ENCODE assay signal across 16 cellular contexts in genomic region chr2:222296311-222296736, GRCh38. TPM values are rescaled to one million over a fixed set of nuclear protein-coding genes. Genes with fewer than 3 reads are reported as not detected.
DNase-seq lines count a peak whose midpoint lies in the region; ATAC-seq and TF ChIP-seq lines count a peak whose summit lies in the region.
"Had no signal": no experiment of that assay in that cellular context is flagged by ENCODE, and none has a peak within 500 bp of the region (broad histone marks: within the 10 kb centered on the region; RNA-seq: fewer than 3 reads in every experiment).

No MANE protein-coding gene starts in this region.

- peaks cover 87% of the 10 kb centered on the region for H4K20me1 ChIP-seq in neural progenitor cell (ENCODE audit: low read depth)

- H3K4me3 ChIP-seq in neural progenitor cell: peak overlapping the region; percentile 9

- H3K27ac Mint-ChIP-seq in T-helper 2 cell treated with Interferon-gamma antibody and Interleukin-4, amounts not matched to agents 5 μg/mL and 100 μg/mL, for 36 hours: no peak overlapping the region
- peak overlapping the region; percentile 93 for H3K27ac Mint-ChIP-seq in HFFc6
- peak overlapping the region; percentile 54 for H3K27ac Mint-ChIP-seq in chondrocyte (ENCODE audit: unreplicated experiment)
- H3K27ac Mint-ChIP-seq in neural progenitor cell: peak overlapping the region; percentile 94
- H3K27ac Mint-ChIP-seq: activated CD4-positive, alpha-beta T cell treated with anti-CD3 and anti-CD28 coated beads, Interleukin-2, amount 10 ng/mL, durations not matched to agents 7 days and 5 days had no signal

- peaks cover 2% of the 10 kb centered on the region for H3K36me3 Mint-ChIP-seq in T-helper 2 cell treated with Interferon-gamma antibody and Interleukin-4, amounts not matched to agents 5 μg/mL and 100 μg/mL, for 36 hours (ENCODE audit: low read depth)
- H3K36me3 Mint-ChIP-seq in HFFc6 (ENCODE audit: low read depth): peaks cover 41% of the 10 kb centered on the region
- peaks cover 3% of the 10 kb centered on the region for H3K36me3 Mint-ChIP-seq in chondrocyte (ENCODE audit: low read depth)
- H3K36me3 Mint-ChIP-seq in neural progenitor cell: peaks cover 56% of the 10 kb centered on the region

- H3K27ac ChIP-seq in neural progenitor cell: no peak overlapping the region
- H3K27ac ChIP-seq: dorsolateral prefrontal cortex, neutrophil had no signal

- peaks cover 96% of the 10 kb centered on the region for H3K27me3 Mint-ChIP-seq in T-helper 2 cell treated with Interferon-gamma antibody and Interleukin-4, amounts not matched to agents 5 μg/mL and 100 μg/mL, for 36 hours (ENCODE audit: low read depth)
- H3K27me3 Mint-ChIP-seq in HFFc6 (ENCODE audit: insufficient read depth): peaks cover 3% of the 10 kb centered on the region; the same call in 1 of the 2 replicates
- H3K27me3 Mint-ChIP-seq in chondrocyte (ENCODE audit: low read depth): peaks cover 84% of the 10 kb centered on the region
- H3K27me3 Mint-ChIP-seq in neural progenitor cell (ENCODE audit: insufficient read depth, low read depth): peaks cover 59% of the 10 kb centered on the region

- H3K9ac ChIP-seq in neural progenitor cell: no peak overlapping the region

- H3K4me3 Mint-ChIP-seq in T-helper 2 cell treated with Interferon-gamma antibody and Interleukin-4, amounts not matched to agents 5 μg/mL and 100 μg/mL, for 36 hours: peak overlapping the region; percentile 18
- H3K4me3 Mint-ChIP-seq in HFFc6 (peak overlapping the region; percentile 97), chondrocyte (ENCODE audit: unreplicated experiment) (no peak overlapping the region), neural progenitor cell (peak overlapping the region; percentile 98)

- no peak for ATAC-seq in esophagus mucosa

- H3F3A ChIP-seq in neural progenitor cell (ENCODE audit: low read depth): peaks cover 51% of the 10 kb centered on the region

- peaks cover 11% of the 10 kb centered on the region for H3K4me1 Mint-ChIP-seq in T-helper 2 cell treated with Interferon-gamma antibody and Interleukin-4, amounts not matched to agents 5 μg/mL and 100 μg/mL, for 36 hours (ENCODE audit: low read depth)
- H3K4me1 Mint-ChIP-seq in HFFc6 (ENCODE audit: low read depth) (peaks cover 70% of the 10 kb centered on the region), chondrocyte (ENCODE audit: low read depth) (peaks cover 39% of the 10 kb centered on the region), neural progenitor cell (peaks cover 77% of the 10 kb centered on the region)

- TF ChIP-seq CTCF in HFFc6 (IDR thresholded peaks at IDR 0.05): no peak
- no peak for TF ChIP-seq CTCF in chondrocyte (IDR thresholded peaks at IDR 0.05)
- no peak for TF ChIP-seq CTCF in neural progenitor cell (IDR thresholded peaks at IDR 0.05)

- H3K4me1 ChIP-seq in neural progenitor cell: peaks cover 57% of the 10 kb centered on the region

- H3K9me3 ChIP-seq in neural progenitor cell (ENCODE audit: low read depth): no peaks in the 10 kb centered on the region
- H3K9me3 ChIP-seq: neutrophil had no signal

- H3K4me2 ChIP-seq in neural progenitor cell: peak overlapping the region; percentile 68

- peaks cover 100% of the 10 kb centered on the region for H3K27me3 ChIP-seq in neural progenitor cell

- peaks cover 11% of the 10 kb centered on the region for H3K9me3 Mint-ChIP-seq in T-helper 2 cell treated with Interferon-gamma antibody and Interleukin-4, amounts not matched to agents 5 μg/mL and 100 μg/mL, for 36 hours
- H3K9me3 Mint-ChIP-seq in HFFc6 (no peaks in the 10 kb centered on the region), chondrocyte (ENCODE audit: low read depth) (no peaks in the 10 kb centered on the region), neural progenitor cell (peaks cover 6% of the 10 kb centered on the region)

- no peaks in the 10 kb centered on the region for H3K36me3 ChIP-seq in neural progenitor cell
- H3K36me3 ChIP-seq: neutrophil had no signal

- H3K79me2 ChIP-seq in neural progenitor cell (ENCODE audit: low read depth): no peaks in the 10 kb centered on the region

- DNase-seq in T-helper 2 cell treated with Interferon-gamma antibody and Interleukin-4, amounts not matched to agents 5 μg/mL and 100 μg/mL, for 36 hours (ENCODE audit: low spot score): no peak
- no peak for DNase-seq in T-helper 2 cell
- no peak for DNase-seq in HFFc6
- DNase-seq in chondrocyte (ENCODE audit: low spot score): no peak
- DNase-seq in neural progenitor cell (ENCODE audit: low spot score): no peak
- no peak for DNase-seq in NCI-H2107 treated with DMSO at 0.1 percent for 48 hours (lab: John Stamatoyannopoulos, UW; ENCODE audit: unreplicated experiment)
- no peak for DNase-seq in SW 1271 (lab: John Stamatoyannopoulos, UW)
- DNase-seq: activated CD4-positive, alpha-beta T cell treated with anti-CD3 and anti-CD28 coated beads, Interleukin-2, amount 10 ng/mL, durations not matched to agents 7 days and 5 days; activated naive CD4-positive, alpha-beta T cell; DMS153; dorsolateral prefrontal cortex; NCI-H2029 treated with DMSO at 0.1 percent for 48 hours; small intestine; trophoblast cell had no signal

- no peak overlapping the region for H2AFZ ChIP-seq in neural progenitor cell (replicated peaks)

RNA-seq across cellular contexts. Expression of gene PAX3, which starts 2.5 kb away (rescaled TPM):
- 10 to 100 TPM; 13.2 to 20.7 (median 16.4) TPM for total RNA-seq in HFFc6 (2021; fragmentation: NEBNext Ultra II Directional; extraction: Animal tissue kit (Norgen Biotek cat#: 25700))
- total RNA-seq in chondrocyte (1.4 to 4.7 TPM (median 4.1 TPM) in 3 replicates), neural progenitor cell (ENCODE audit: low replicate concordance) (4.6 and 4.9 TPM in 2 replicates), esophagus mucosa (not detected)
- total RNA-seq: activated CD4-positive, alpha-beta T cell treated with anti-CD3 and anti-CD28 coated beads, Interleukin-2, amount 10 ng/mL, durations not matched to agents 7 days and 5 days had no signal
